In the genomic region with DNA sequence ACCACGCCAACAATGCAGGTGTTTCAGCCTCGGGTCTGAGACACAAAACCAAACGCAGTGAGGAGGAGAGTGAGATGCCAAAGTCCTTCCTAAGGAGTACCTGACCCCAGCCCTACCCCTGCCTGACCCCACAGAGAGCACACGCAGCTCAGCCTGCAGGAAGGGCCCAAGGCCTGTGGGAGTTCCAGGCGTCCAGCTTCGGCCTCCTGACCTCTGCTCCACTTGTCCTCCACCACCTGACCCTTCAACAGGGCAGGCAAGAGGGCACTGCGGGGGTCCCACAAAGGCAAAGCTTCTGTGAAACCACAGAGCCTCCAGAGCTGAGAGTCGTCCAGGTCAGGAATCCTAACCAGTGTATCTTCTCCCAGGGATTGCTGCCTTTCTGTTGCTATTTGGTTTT, we compare ENCODE assay signal across 30 cellular contexts.
"Had no signal": no experiment of that assay in that cellular context is flagged by ENCODE, and none has a peak within 500 bp of the region (broad histone marks: within the 10 kb centered on the region; RNA-seq: fewer than 3 reads in every experiment).

No MANE protein-coding gene starts in this region.

- H3K27ac ChIP-seq: brain microvascular endothelial cell, gastrocnemius medialis, heart left ventricle, WERI-Rb-1 had no signal

- H3K4me3 ChIP-seq: gastrocnemius medialis, heart left ventricle had no signal

- FAIRE-seq: astrocyte had no signal

- H3K36me3 ChIP-seq: brain microvascular endothelial cell, gastrocnemius medialis, heart left ventricle, WERI-Rb-1 had no signal

- ATAC-seq: activated CD4-positive, CD25-positive, alpha-beta regulatory T cell treated with anti-CD3 and anti-CD28 coated beads, Interleukin-2, amount 50 U/mL, for 24 hours; activated CD8-positive, alpha-beta T cell treated with anti-CD3 and anti-CD28 coated beads, Interleukin-2, amount 10 ng/mL, durations not matched to agents 7 days and 5 days; activated T-cell treated with anti-CD3 and anti-CD28 coated beads, Interleukin-2, amount 50 U/mL, for 72 hours; esophagus mucosa; gastrocnemius medialis; heart left ventricle; T-helper 17 cell had no signal

- H3K27me3 ChIP-seq: brain microvascular endothelial cell, gastrocnemius medialis, heart left ventricle had no signal

- H3K4me1 Mint-ChIP-seq: activated B cell treated with CpG ODN at 0.5 μM for 24 hours; central memory CD8-positive, alpha-beta T cell; T-helper 17 cell had no signal

- DNase-seq: activated B cell treated with CpG ODN at 0.5 μM for 24 hours; activated CD4-positive, alpha-beta memory T cell treated with anti-CD3 and anti-CD28 coated beads for 36 hours; activated CD4-positive, alpha-beta T cell treated with anti-CD3 and anti-CD28 coated beads for 48 hours; activated CD4-positive, alpha-beta T cell treated with anti-CD3 and anti-CD28 coated beads, Interleukin-2, amount 50 U/mL, for 1 hour; activated CD8-positive, alpha-beta T cell treated with anti-CD3 and anti-CD28 coated beads, Interleukin-2, amount 10 ng/mL, durations not matched to agents 7 days and 5 days; activated effector memory CD4-positive, alpha-beta T cell treated with Interleukin-2 at 50 U/mL for 16 hours; activated gamma-delta T cell treated with Interleukin-2 at 50 U/mL for 16 hours; activated naive CD4-positive, alpha-beta T cell treated with anti-CD3 and anti-CD28 coated beads, Interleukin-2, amount 50 U/mL, for 16 hours; activated naive CD4-positive, alpha-beta T cell treated with Interleukin-2 at 50 U/mL for 16 hours; activated T-cell treated with anti-CD3 and anti-CD28 coated beads for 4 hours; activated T-cell treated with anti-CD3 and anti-CD28 coated beads, Interleukin-2, amount 50 U/mL, for 24 hours; activated T-cell treated with anti-CD3 and anti-CD28 coated beads, Interleukin-2, amount 50 U/mL, for 72 hours; amniotic stem cell; anterior cingulate cortex; brain microvascular endothelial cell; effector CD8-positive, alpha-beta T cell; foreskin fibroblast; gastrocnemius medialis; glutamatergic neuron; heart left ventricle; T-helper 1 cell; T-helper 17 cell; T1000; WERI-Rb-1 had no signal

- H3K27ac Mint-ChIP-seq: activated B cell treated with CpG ODN at 0.5 μM for 24 hours; activated CD4-positive, alpha-beta memory T cell treated with anti-CD3 and anti-CD28 coated beads for 36 hours; activated CD8-positive, alpha-beta T cell treated with anti-CD3 and anti-CD28 coated beads, Interleukin-2, amount 10 ng/mL, durations not matched to agents 7 days and 5 days; activated naive CD8-positive, alpha-beta T cell; activated T-cell treated with anti-CD3 and anti-CD28 coated beads, Interleukin-2, amount 50 U/mL, for 24 hours; activated T-cell treated with anti-CD3 and anti-CD28 coated beads, Interleukin-2, amount 50 U/mL, for 72 hours; T-helper 17 cell; T-helper 2 cell treated with Interferon-gamma antibody and Interleukin-4, amounts not matched to agents 5 μg/mL and 100 μg/mL, for 36 hours had no signal

- H3K4me1 ChIP-seq: gastrocnemius medialis, heart left ventricle had no signal

- H3K36me3 Mint-ChIP-seq: activated CD4-positive, alpha-beta memory T cell treated with anti-CD3 and anti-CD28 coated beads for 36 hours; activated naive CD8-positive, alpha-beta T cell had no signal

- H3K4me3 Mint-ChIP-seq: activated B cell treated with CpG ODN at 0.5 μM for 24 hours; activated CD4-positive, alpha-beta memory T cell treated with anti-CD3 and anti-CD28 coated beads for 36 hours; activated CD8-positive, alpha-beta T cell treated with anti-CD3 and anti-CD28 coated beads, Interleukin-2, amount 10 ng/mL, durations not matched to agents 7 days and 5 days; activated naive CD8-positive, alpha-beta T cell; activated T-cell treated with anti-CD3 and anti-CD28 coated beads, Interleukin-2, amount 50 U/mL, for 24 hours; activated T-cell treated with anti-CD3 and anti-CD28 coated beads, Interleukin-2, amount 50 U/mL, for 72 hours; central memory CD8-positive, alpha-beta T cell; T-helper 17 cell; T-helper 2 cell treated with Interferon-gamma antibody and Interleukin-4, amounts not matched to agents 5 μg/mL and 100 μg/mL, for 36 hours had no signal

- H3K27me3 Mint-ChIP-seq: activated B cell treated with CpG ODN at 0.5 μM for 24 hours, T-helper 17 cell had no signal
